ENCODE assay signal across 17 cellular contexts in the genomic region with DNA sequence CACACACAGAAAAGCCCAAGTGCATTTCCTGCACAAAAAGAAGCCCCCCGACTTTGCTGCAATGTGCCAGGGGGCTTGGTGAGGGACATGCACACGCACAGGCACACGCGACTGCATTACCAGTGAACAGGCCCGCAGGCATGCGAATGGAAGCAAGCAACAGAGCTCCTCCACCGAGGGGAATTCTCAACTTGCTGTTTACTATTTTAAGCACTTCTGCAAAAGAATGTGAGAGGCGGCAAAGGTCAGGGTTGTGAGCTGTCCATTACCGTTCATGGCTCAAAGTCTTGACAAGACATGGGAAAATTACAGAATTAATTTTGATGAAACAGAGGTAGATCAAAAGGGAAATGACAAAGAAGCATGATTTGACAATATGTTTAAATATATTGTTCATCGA.
DNase-seq lines count a peak whose midpoint lies in the region; ATAC-seq, FAIRE-seq and TF ChIP-seq lines count a peak whose summit lies in the region.
"Had no signal": no experiment of that assay in that cellular context is flagged by ENCODE, and none has a peak within 500 bp of the region (broad histone marks: within the 10 kb centered on the region; RNA-seq: fewer than 3 reads in every experiment).

No MANE protein-coding gene starts in this region.

- no peak overlapping the region for H2BK12ac ChIP-seq in H9 (ENCODE audit: insufficient read length, low read depth, low read length)
- no peak overlapping the region for H2BK12ac ChIP-seq in mesenchymal stem cell (ENCODE audit: low read length in 2 of 2)

- H4K5ac ChIP-seq in H9 (ENCODE audit: insufficient read length, low read depth, low read length), result no peak overlapping the region

- H4K20me1 ChIP-seq in H9 (ENCODE audit: control insufficient read depth, insufficient read depth, insufficient read length) (no peaks in the 10 kb centered on the region), astrocyte (ENCODE audit: insufficient read depth, low read length) (no peaks in the 10 kb centered on the region)

- H4K8ac ChIP-seq in H9 (replicated peaks; ENCODE audit: insufficient read length, low read depth, low read length) (peak overlapping the region; percentile 43), mesenchymal stem cell (ENCODE audit: low read length) (no peak overlapping the region)

- H3K4me2 ChIP-seq in H9 (ENCODE audit: insufficient read depth, insufficient read length, low read length) (no peak overlapping the region), astrocyte (ENCODE audit: low read length) (no peak overlapping the region), mesenchymal stem cell (ENCODE audit: low read length, poor library complexity, severe bottlenecking) (no peak overlapping the region)
- H3K4me2 ChIP-seq: neural progenitor cell had no signal

- H3K18ac ChIP-seq in H9 (ENCODE audit: insufficient read length, low read depth, low read length), result peak overlapping the region; percentile 17
- peak overlapping the region; percentile 38 to 42 for H3K18ac ChIP-seq in mesenchymal stem cell (ENCODE audit: low read depth in 1 of 2, low read length in 2 of 2)

- DNase-seq in GM06990 (ENCODE audit: extremely low read depth, insufficient read length) (no peak), H9 (no peak), astrocyte (ENCODE audit: low read depth) (no peak), mesenchymal stem cell (peak; percentile 72), activated gamma-delta T cell (lab: John Stamatoyannopoulos, UW) (no peak), NCI-H2171 treated with DMSO at 0.1 percent for 48 hours (lab: John Stamatoyannopoulos, UW) (no peak)
- no peak for DNase-seq in activated CD8-positive, alpha-beta T cell treated with anti-CD3 and anti-CD28 coated beads for 36 hours
- DNase-seq: activated effector memory CD4-positive, alpha-beta T cell treated with anti-CD3 and anti-CD28 coated beads, Interleukin-2, amount 50 U/mL, for 16 hours; cortex of kidney; NCI-H1436; NCI-H345; NK-92 treated with Interleukin-12 subunit alpha and Interleukin-12 subunit beta, amount 100 ng/mL, for 24 hours; right cardiac atrium; stimulated activated CD4-positive, alpha-beta T cell treated with anti-CD3 and anti-CD28 coated beads, Interleukin-1b, Interleukin-23, amount 100 ng/mL, for 48 hours had no signal

- no peaks in the 10 kb centered on the region for H3K36me3 ChIP-seq in GM06990 (ENCODE audit: control insufficient read depth, insufficient read depth, low read length)
- H3K36me3 ChIP-seq in astrocyte (ENCODE audit: insufficient read depth, low read length), result no peaks in the 10 kb centered on the region
- no peaks in the 10 kb centered on the region for H3K36me3 ChIP-seq in mesenchymal stem cell (ENCODE audit: control insufficient read depth in 1 of 2, insufficient read depth in 2 of 2, low read depth in 1 of 2, low read length in 2 of 2)
- H3K36me3 ChIP-seq: neural progenitor cell had no signal

- H3K4me3 ChIP-seq in GM06990 (replicated peaks; ENCODE audit: low read depth, low read length) (peak overlapping the region; percentile 25; the same call in 1 of the 2 replicates), astrocyte (ENCODE audit: insufficient read depth, low read depth, low read length) (no peak overlapping the region), mesenchymal stem cell (ENCODE audit: insufficient read depth in 1 of 2, low read depth in 1 of 2, low read length in 2 of 2) (no peak overlapping the region)
- H3K4me3 ChIP-seq: neural progenitor cell had no signal

- ATAC-seq in GM18861 (IDR thresholded peaks at IDR 0.05; ENCODE audit: unreplicated experiment), result no peak
- no peak for ATAC-seq in activated CD8-positive, alpha-beta T cell treated with anti-CD3 and anti-CD28 coated beads for 36 hours

- no peak for FAIRE-seq in astrocyte (lab: Jason Lieb, UNC)

- H3K9ac ChIP-seq in H9 (ENCODE audit: extremely low read depth, insufficient read length, low read length), result no peak overlapping the region
- H3K9ac ChIP-seq in astrocyte (ENCODE audit: low read length), result no peak overlapping the region
- H3K9ac ChIP-seq in mesenchymal stem cell (ENCODE audit: low read length), result no peak overlapping the region
- H3K9ac ChIP-seq: neural progenitor cell had no signal

- H2AK5ac ChIP-seq in H9 (ENCODE audit: insufficient read length, low read length), result no peak overlapping the region
- no peak overlapping the region for H2AK5ac ChIP-seq in mesenchymal stem cell (ENCODE audit: low read length, severe bottlenecking)

- H3K4me1 Mint-ChIP-seq in H9, result peaks cover 12 to 25% of the 10 kb centered on the region in 2 experiments
- peaks cover 40% of the 10 kb centered on the region for H3K4me1 Mint-ChIP-seq in astrocyte (ENCODE audit: low read depth, unreplicated experiment)
- no peaks in the 10 kb centered on the region for H3K4me1 Mint-ChIP-seq in activated CD8-positive, alpha-beta T cell treated with anti-CD3 and anti-CD28 coated beads for 36 hours (ENCODE audit: low read depth)

- WGBS in H9 (ENCODE audit: extremely low coverage, insufficient read length, low lambda C conversion rate), result no CpG with 5 or more reads among the region's 10 CpGs
- WGBS in mesenchymal stem cell, result 33% methylated on average over 9 of the region's 10 CpGs

- H3K4ac ChIP-seq in H9 (ENCODE audit: low read depth, low read length), result no peak overlapping the region
- no peak overlapping the region for H3K4ac ChIP-seq in mesenchymal stem cell (ENCODE audit: low read depth in 1 of 2, low read length in 2 of 2)

- POLR2A ChIA-PET in activated CD8-positive, alpha-beta T cell treated with anti-CD3 and anti-CD28 coated beads for 36 hours (lab: Charles Lee), result no interaction called here

- no peak overlapping the region for H2BK20ac ChIP-seq in H9 (ENCODE audit: low read depth, low read length, poor library complexity, severe bottlenecking)

- H3K79me2 ChIP-seq in H9 (ENCODE audit: insufficient read depth, low read length) (no peaks in the 10 kb centered on the region), astrocyte (ENCODE audit: insufficient read depth, low read length) (no peaks in the 10 kb centered on the region)

- intact Hi-C loops in activated CD8-positive, alpha-beta T cell treated with anti-CD3 and anti-CD28 coated beads for 36 hours (cut with micrococcal nuclease), result no loop called here

- H3K79me1 ChIP-seq in H9 (ENCODE audit: insufficient read depth, low read depth, low read length, poor library complexity, severe bottlenecking) (no peaks in the 10 kb centered on the region), mesenchymal stem cell (replicated peaks; ENCODE audit: low read length, poor library complexity, severe bottlenecking) (no peaks in the 10 kb centered on the region)

- TF ChIP-seq CTCF in GM06990 (IDR thresholded peaks at IDR 0.05; ENCODE audit: insufficient read depth, low read length, poor library complexity, severe bottlenecking) (no peak), H9 (conservative IDR thresholded peaks at IDR 0.05) (no peak), astrocyte (IDR thresholded peaks at IDR 0.05; ENCODE audit: insufficient read depth, low read depth, low read length) (no peak)
- no peak for TF ChIP-seq CTCF in activated CD8-positive, alpha-beta T cell treated with anti-CD3 and anti-CD28 coated beads for 36 hours (IDR thresholded peaks at IDR 0.05)

- H3K14ac ChIP-seq in H9 (ENCODE audit: insufficient read depth, low read length) (no peak overlapping the region), mesenchymal stem cell (ENCODE audit: low read length in 2 of 2) (no peak overlapping the region)

- no peak overlapping the region for H3T11ph ChIP-seq in H9 (ENCODE audit: low read length)

- H3K9me3 ChIP-seq in H9 (ENCODE audit: control insufficient read depth, low read depth, low read length) (no peaks in the 10 kb centered on the region), astrocyte (ENCODE audit: insufficient read depth, low read depth, low read length) (no peaks in the 10 kb centered on the region), mesenchymal stem cell (ENCODE audit: control insufficient read depth, low read length) (no peaks in the 10 kb centered on the region)

- H3K27ac Mint-ChIP-seq in H9, result no peak overlapping the region
- H3K27ac Mint-ChIP-seq in astrocyte (ENCODE audit: unreplicated experiment), result peak overlapping the region; percentile 54
- H3K27ac Mint-ChIP-seq in activated CD8-positive, alpha-beta T cell treated with anti-CD3 and anti-CD28 coated beads for 36 hours, result no peak overlapping the region
- H3K27ac Mint-ChIP-seq: neural progenitor cell had no signal

- H3K27me3 ChIP-seq in GM06990 (replicated peaks; ENCODE audit: control insufficient read depth, insufficient read depth, low read length), result no peaks in the 10 kb centered on the region
- no peaks in the 10 kb centered on the region for H3K27me3 ChIP-seq in H9 (ENCODE audit: insufficient read depth, low read length)
- no peaks in the 10 kb centered on the region for H3K27me3 ChIP-seq in astrocyte (ENCODE audit: insufficient read depth, low read length)
- peaks cover 0 to 4% of the 10 kb centered on the region in 2 experiments for H3K27me3 ChIP-seq in mesenchymal stem cell (ENCODE audit: control insufficient read depth in 1 of 2, insufficient read depth in 1 of 2, low read length in 2 of 2)
- H3K27me3 ChIP-seq: neural progenitor cell had no signal

- CTCF ChIA-PET in activated CD8-positive, alpha-beta T cell treated with anti-CD3 and anti-CD28 coated beads for 36 hours (lab: Charles Lee), result no interaction called here

- H2BK5ac ChIP-seq in H9 (ENCODE audit: insufficient read length, low read length) (no peak overlapping the region), mesenchymal stem cell (ENCODE audit: low read depth, low read length, poor library complexity, severe bottlenecking) (no peak overlapping the region)

- no peaks in the 10 kb centered on the region for H3K9me3 Mint-ChIP-seq in H9
- H3K9me3 Mint-ChIP-seq in astrocyte (ENCODE audit: unreplicated experiment), result peaks cover 3% of the 10 kb centered on the region
- no peaks in the 10 kb centered on the region for H3K9me3 Mint-ChIP-seq in activated CD8-positive, alpha-beta T cell treated with anti-CD3 and anti-CD28 coated beads for 36 hours

- H2BK15ac ChIP-seq in H9 (ENCODE audit: low read depth, low read length) (no peak overlapping the region), mesenchymal stem cell (ENCODE audit: low read depth, poor library complexity, severe bottlenecking) (no peak overlapping the region)

- H3K23ac ChIP-seq in H9 (ENCODE audit: insufficient read length, low read depth, low read length) (no peak overlapping the region), mesenchymal stem cell (ENCODE audit: low read length in 2 of 2) (no peak overlapping the region)

- no peaks in the 10 kb centered on the region for H3K23me2 ChIP-seq in H9 (ENCODE audit: insufficient read length, low read depth, low read length, poor library complexity, severe bottlenecking)

- H2BK120ac ChIP-seq in H9 (ENCODE audit: low read depth, low read length, poor library complexity, severe bottlenecking) (no peak overlapping the region), mesenchymal stem cell (ENCODE audit: low read depth, low read length) (no peak overlapping the region)

- no peaks in the 10 kb centered on the region for H3K4me1 ChIP-seq in H9 (ENCODE audit: insufficient read depth, low read length)
- peaks cover 21% of the 10 kb centered on the region for H3K4me1 ChIP-seq in astrocyte (ENCODE audit: insufficient read depth, low read length)
- peaks cover 18% of the 10 kb centered on the region for H3K4me1 ChIP-seq in mesenchymal stem cell (ENCODE audit: control insufficient read depth, insufficient read depth, low read depth, low read length)
- H3K4me1 ChIP-seq: neural progenitor cell had no signal

- no peak overlapping the region for H4K91ac ChIP-seq in H9 (ENCODE audit: insufficient read length, low read depth, low read length)
- H4K91ac ChIP-seq in mesenchymal stem cell (ENCODE audit: low read length), result no peak overlapping the region

- H3K4me3 Mint-ChIP-seq in H9 (no peak overlapping the region), astrocyte (ENCODE audit: unreplicated experiment) (no peak overlapping the region)
- H3K4me3 Mint-ChIP-seq in activated CD8-positive, alpha-beta T cell treated with anti-CD3 and anti-CD28 coated beads for 36 hours, result no peak overlapping the region
- H3K4me3 Mint-ChIP-seq: neural progenitor cell had no signal

- H2AFZ ChIP-seq in H9 (ENCODE audit: low read length), result no peak overlapping the region
- H2AFZ ChIP-seq in astrocyte (ENCODE audit: low read depth, low read length), result no peak overlapping the region
- H2AFZ ChIP-seq in mesenchymal stem cell (ENCODE audit: low read depth, low read length), result no peak overlapping the region
- H2AFZ ChIP-seq: neural progenitor cell had no signal

- H3K56ac ChIP-seq in H9 (ENCODE audit: insufficient read length, low read depth, low read length), result no peak overlapping the region

- H3K36me3 Mint-ChIP-seq in H9 (ENCODE audit: insufficient read depth in 1 of 3, low read depth in 3 of 3), result no peaks in the 10 kb centered on the region; a peak in 1 of 7 replicates
- H3K36me3 Mint-ChIP-seq in astrocyte (ENCODE audit: low read depth, unreplicated experiment), result no peaks in the 10 kb centered on the region
- H3K36me3 Mint-ChIP-seq in activated CD8-positive, alpha-beta T cell treated with anti-CD3 and anti-CD28 coated beads for 36 hours (ENCODE audit: low read depth), result no peaks in the 10 kb centered on the region

- H3K27ac ChIP-seq in H9 (ENCODE audit: insufficient read length, low read depth, low read length), result no peak overlapping the region
- no peak overlapping the region for H3K27ac ChIP-seq in astrocyte (ENCODE audit: low read depth, low read length)
- H3K27ac ChIP-seq in mesenchymal stem cell (ENCODE audit: low read length, poor library complexity, severe bottlenecking), result peak overlapping the region; percentile 21
- H3K27ac ChIP-seq: epithelial cell of prostate, neural progenitor cell had no signal

- H3K27me3 Mint-ChIP-seq in H9 (ENCODE audit: low read depth) (no peaks in the 10 kb centered on the region; the same call in 1 of the 2 replicates), astrocyte (ENCODE audit: low read depth, unreplicated experiment) (peaks cover 2% of the 10 kb centered on the region)
- H3K27me3 Mint-ChIP-seq in activated CD8-positive, alpha-beta T cell treated with anti-CD3 and anti-CD28 coated beads for 36 hours, result peaks cover 1% of the 10 kb centered on the region
